In the genomic region with DNA sequence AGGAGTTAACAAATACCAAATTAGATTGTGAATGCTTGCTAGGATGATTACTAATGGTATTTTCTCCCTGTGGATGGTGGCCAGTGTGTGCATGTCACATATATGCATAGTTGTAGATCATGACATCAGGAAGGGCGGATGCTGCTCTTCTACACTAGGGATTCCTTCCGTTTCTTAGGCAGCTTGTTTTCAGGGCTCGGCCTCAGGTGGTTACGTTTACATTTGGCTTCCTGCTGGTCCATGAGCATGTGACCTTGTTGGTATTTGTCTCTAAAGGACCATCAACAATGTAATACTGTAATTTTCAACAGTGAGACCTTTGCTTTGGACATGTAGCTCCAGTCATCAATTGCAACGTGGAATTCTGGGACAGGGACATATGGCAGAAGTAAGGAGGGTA, we compare ENCODE assay signal across 22 cellular contexts.
DNase-seq lines count a peak whose midpoint lies in the region; ATAC-seq, FAIRE-seq and TF ChIP-seq lines count a peak whose summit lies in the region.
"Had no signal": no experiment of that assay in that cellular context is flagged by ENCODE, and none has a peak within 500 bp of the region (broad histone marks: within the 10 kb centered on the region; RNA-seq: fewer than 3 reads in every experiment).

No MANE protein-coding gene starts in this region.

- DNase-seq in HTR-8/SVneo (ENCODE audit: insufficient read length, low spot score), result no peak
- DNase-seq in NCI-H82 (lab: John Stamatoyannopoulos, UW), result peak; percentile 68
- DNase-seq in H1 (ENCODE audit: low read depth in 1 of 2, low spot score in 2 of 2), result no peak
- DNase-seq in HFFc6, result no peak
- no peak for DNase-seq in activated CD8-positive, alpha-beta T cell treated with anti-CD3 and anti-CD28 coated beads for 36 hours
- DNase-seq in activated naive CD4-positive, alpha-beta T cell (lab: John Stamatoyannopoulos, UW), result no peak
- DNase-seq: BE2C, EL, GM23248, Karpas-422, MV-4-11, NCI-H1105 treated with DMSO at 0.1 percent for 48 hours, NCI-H2029 treated with DMSO at 0.1 percent for 48 hours, NCI-H2171 treated with DMSO at 0.1 percent for 48 hours, NCI-H446 treated with DMSO at 0.1 percent for 48 hours, NCI-H526 treated with DMSO at 0.1 percent for 48 hours, PC-9, RPMI8226, SHP77 had no signal

- H3K36me3 ChIP-seq in H1 (ENCODE audit: control insufficient read depth in 2 of 4, insufficient read depth in 4 of 4, low read length in 3 of 4) (no peaks in the 10 kb centered on the region), neural cell (ENCODE audit: insufficient read depth, low read length) (no peaks in the 10 kb centered on the region)
- H3K36me3 ChIP-seq: BE2C had no signal

- POLR2A ChIA-PET in H1 (lab: Charles Lee; ENCODE audit: partially characterized antibody), result interaction anchor here (0.6 to 1.0 kb wide), 3 partner anchors 220 to 603 kb away, joined by 3 to 5 read pairs (median 3); no protein-coding TSS in a partner anchor
- POLR2A ChIA-PET in activated CD8-positive, alpha-beta T cell treated with anti-CD3 and anti-CD28 coated beads for 36 hours (lab: Charles Lee), result no interaction called here

- H2BK20ac ChIP-seq in H1 (ENCODE audit: low read length), result no peak overlapping the region

- no peak overlapping the region for H3K18ac ChIP-seq in H1 (ENCODE audit: extremely low read depth, low read length)

- no peaks in the 10 kb centered on the region for H3K23me2 ChIP-seq in H1 (ENCODE audit: low read depth, low read length)

- H3F3A ChIP-seq in neural cell (ENCODE audit: insufficient read depth, low read length, poor library complexity, severe bottlenecking), result no peaks in the 10 kb centered on the region

- no peaks in the 10 kb centered on the region for H3K27me3 Mint-ChIP-seq in HFFc6 (ENCODE audit: insufficient read depth)
- H3K27me3 Mint-ChIP-seq in activated CD8-positive, alpha-beta T cell treated with anti-CD3 and anti-CD28 coated beads for 36 hours, result no peaks in the 10 kb centered on the region

- no peak for TF ChIP-seq CTCF in H1 (IDR thresholded peaks at IDR 0.05; ENCODE audit: control extremely low read depth in 1 of 3, insufficient read depth in 1 of 3, low read depth in 1 of 3, low read length in 3 of 3)
- TF ChIP-seq CTCF in neural cell (IDR thresholded peaks at IDR 0.05; ENCODE audit: poor library complexity, severe bottlenecking), result no peak
- TF ChIP-seq CTCF in HFFc6 (IDR thresholded peaks at IDR 0.05), result no peak
- TF ChIP-seq CTCF in activated CD8-positive, alpha-beta T cell treated with anti-CD3 and anti-CD28 coated beads for 36 hours (IDR thresholded peaks at IDR 0.05), result no peak

- no peak overlapping the region for H2BK12ac ChIP-seq in H1 (ENCODE audit: low read depth, low read length)

- no peak for TF ChIP-seq POLR2A in H1 (IDR thresholded peaks at IDR 0.05; ENCODE audit: control extremely low read depth in 1 of 2, low read depth in 2 of 2, low read length in 2 of 2)

- intact Hi-C loops in activated CD8-positive, alpha-beta T cell treated with anti-CD3 and anti-CD28 coated beads for 36 hours (cut with micrococcal nuclease), result no loop called here

- peaks cover 0 to 5% (median 2%) of the 10 kb centered on the region in 4 experiments; a peak in 2 of 7 replicates for H3K4me1 ChIP-seq in H1 (replicated peaks in 1 of 4; ENCODE audit: control insufficient read depth in 3 of 4, insufficient read depth in 4 of 4, low read length in 3 of 4)
- H3K4me1 ChIP-seq: BE2C had no signal

- no peak overlapping the region for H4K5ac ChIP-seq in H1 (ENCODE audit: insufficient read length, low read depth, low read length)

- TF ChIP-seq EP300 in H1 (IDR thresholded peaks at IDR 0.05; ENCODE audit: borderline replicate concordance in 1 of 2, low read depth in 2 of 2, low read length in 2 of 2), result no peak
- TF ChIP-seq EP300 in neural cell (conservative IDR thresholded peaks at IDR 0.05; ENCODE audit: poor library complexity, severe bottlenecking), result no peak

- no peaks in the 10 kb centered on the region for H3K36me3 Mint-ChIP-seq in HFFc6 (ENCODE audit: low read depth)
- no peaks in the 10 kb centered on the region for H3K36me3 Mint-ChIP-seq in activated CD8-positive, alpha-beta T cell treated with anti-CD3 and anti-CD28 coated beads for 36 hours (ENCODE audit: low read depth)

- H3K79me1 ChIP-seq in H1 (ENCODE audit: low read depth, low read length), result no peaks in the 10 kb centered on the region

- no peak overlapping the region for H3K9ac ChIP-seq in H1 (replicated peaks in 1 of 4; ENCODE audit: extremely low read depth in 1 of 4, low read depth in 3 of 4, low read length in 3 of 4)
- no peak overlapping the region for H3K9ac ChIP-seq in neural cell (ENCODE audit: low read length)
- H3K9ac ChIP-seq: GM23248 had no signal

- H3K4me2 ChIP-seq in H1 (ENCODE audit: insufficient read depth in 1 of 2, low read depth in 2 of 2, low read length in 2 of 2), result no peak overlapping the region; a peak in 1 of 4 replicates
- H3K4me2 ChIP-seq in neural cell (ENCODE audit: low read length), result no peak overlapping the region
- H3K4me2 ChIP-seq: PC-9 had no signal

- H3K27me3 ChIP-seq in H1 (replicated peaks in 1 of 4; ENCODE audit: control insufficient read depth in 3 of 4, extremely low read depth in 1 of 4, insufficient read depth in 3 of 4, low read length in 3 of 4) (no peaks in the 10 kb centered on the region), neural cell (ENCODE audit: insufficient read depth, low read depth, low read length) (no peaks in the 10 kb centered on the region)
- H3K27me3 ChIP-seq: BE2C had no signal

- H3K9me2 ChIP-seq in neural cell (ENCODE audit: insufficient read depth, low read length), result no peaks in the 10 kb centered on the region

- H3K79me2 ChIP-seq in H1 (ENCODE audit: control insufficient read depth in 1 of 2, insufficient read depth in 2 of 2, low read length in 2 of 2), result no peaks in the 10 kb centered on the region
- no peaks in the 10 kb centered on the region for H3K79me2 ChIP-seq in neural cell (replicated peaks; ENCODE audit: insufficient read depth, low read length)

- no peak overlapping the region for H3K27ac ChIP-seq in H1 (ENCODE audit: low read depth, low read length)
- H3K27ac ChIP-seq in neural cell (ENCODE audit: low read length), result no peak overlapping the region
- H3K27ac ChIP-seq: GM23248, PC-9, SK-N-MC had no signal

- H3K4me3 Mint-ChIP-seq in HFFc6, result no peak overlapping the region
- H3K4me3 Mint-ChIP-seq in activated CD8-positive, alpha-beta T cell treated with anti-CD3 and anti-CD28 coated beads for 36 hours, result no peak overlapping the region

- no peaks in the 10 kb centered on the region for H3K9me3 Mint-ChIP-seq in HFFc6
- H3K9me3 Mint-ChIP-seq in activated CD8-positive, alpha-beta T cell treated with anti-CD3 and anti-CD28 coated beads for 36 hours, result no peaks in the 10 kb centered on the region

- no peak overlapping the region for H4K8ac ChIP-seq in H1 (ENCODE audit: extremely low read depth, insufficient read depth, low read length)

- ATAC-seq in activated CD8-positive, alpha-beta T cell treated with anti-CD3 and anti-CD28 coated beads for 36 hours, result no peak
- ATAC-seq: HCT116 had no signal

- H3K4me3 ChIP-seq in H1 (ENCODE audit: extremely low read depth in 1 of 4, insufficient read depth in 2 of 4, low read depth in 3 of 4, low read length in 4 of 4) (no peak overlapping the region), neural cell (ENCODE audit: low read length) (no peak overlapping the region)
- H3K4me3 ChIP-seq: GM23248, PC-9, SK-N-MC had no signal

- H3K4me1 Mint-ChIP-seq in HFFc6 (ENCODE audit: low read depth), result peaks cover 11% of the 10 kb centered on the region
- H3K4me1 Mint-ChIP-seq in activated CD8-positive, alpha-beta T cell treated with anti-CD3 and anti-CD28 coated beads for 36 hours (ENCODE audit: low read depth), result no peaks in the 10 kb centered on the region

- no peak for TF ChIP-seq RAD21 in H1 (IDR thresholded peaks at IDR 0.05 in 1 of 2, conservative IDR thresholded peaks at IDR 0.05 in 1 of 2; ENCODE audit: low read depth in 2 of 2, low read length in 2 of 2)
- no peak for TF ChIP-seq RAD21 in neural cell (conservative IDR thresholded peaks at IDR 0.05)

- H2BK120ac ChIP-seq in H1 (replicated peaks; ENCODE audit: low read depth, low read length), result no peak overlapping the region

- H4K20me1 ChIP-seq in H1 (replicated peaks in 1 of 2; ENCODE audit: control insufficient read depth in 1 of 2, insufficient read depth in 2 of 2, low read length in 2 of 2) (no peaks in the 10 kb centered on the region), neural cell (ENCODE audit: insufficient read depth) (no peaks in the 10 kb centered on the region)

- H3K4ac ChIP-seq in H1 (replicated peaks; ENCODE audit: insufficient read length, low read depth, low read length), result no peak overlapping the region

- 64% methylated on average over 5 of the region's 5 CpGs; no CpG with 5 or more reads in 1 of the 2 experiments for WGBS in H1 (ENCODE audit: extremely low coverage in 1 of 2, insufficient coverage in 1 of 2, insufficient read length in 1 of 2, insufficient replicate concordance in 2 of 2, low coverage in 1 of 2, low lambda C conversion rate in 2 of 2, missing lambda C conversion rate in 1 of 2), 2 experiments

- no peak overlapping the region for H3K14ac ChIP-seq in H1 (ENCODE audit: insufficient read length)

- H2AK5ac ChIP-seq in H1 (ENCODE audit: low read depth, low read length), result no peak overlapping the region

- H3K56ac ChIP-seq in H1 (replicated peaks; ENCODE audit: insufficient read length, low read depth, low read length), result no peak overlapping the region

- no peak overlapping the region for H4K91ac ChIP-seq in H1 (replicated peaks; ENCODE audit: insufficient read length, low read length)

- no peak overlapping the region for H2BK15ac ChIP-seq in H1 (ENCODE audit: low read length)

- H3K27ac Mint-ChIP-seq in HFFc6, result no peak overlapping the region
- H3K27ac Mint-ChIP-seq in activated CD8-positive, alpha-beta T cell treated with anti-CD3 and anti-CD28 coated beads for 36 hours, result no peak overlapping the region

- H2AFZ ChIP-seq in H1 (ENCODE audit: low read length), result no peak overlapping the region
- no peak overlapping the region for H2AFZ ChIP-seq in neural cell (ENCODE audit: low read depth, low read length)
- H2AFZ ChIP-seq: GM23248, PC-9 had no signal

- no peak overlapping the region for H2BK5ac ChIP-seq in H1 (ENCODE audit: low read depth, low read length)

- CTCF ChIA-PET in H1 (lab: Charles Lee; ENCODE audit: partially characterized antibody), result interaction anchor here (1.1 to 3.7 kb wide), 3 partner anchors 19 to 167 kb away, joined by 3 to 16 read pairs (median 5); no protein-coding TSS in a partner anchor
- CTCF ChIA-PET in activated CD8-positive, alpha-beta T cell treated with anti-CD3 and anti-CD28 coated beads for 36 hours (lab: Charles Lee), result interaction anchor here (1.3 kb wide), 1 partner anchor 167 kb away, joined by 4 read pairs; no protein-coding TSS in a partner anchor

- no peak overlapping the region for H3K23ac ChIP-seq in H1 (ENCODE audit: insufficient read length)

- FAIRE-seq in HTR-8/SVneo (lab: Jason Lieb, UNC), result peak; percentile 38
- FAIRE-seq in H1 (lab: Jason Lieb, UNC), result peak; percentile 73

- no peaks in the 10 kb centered on the region for H3K9me3 ChIP-seq in H1 (ENCODE audit: insufficient read depth in 2 of 2, low read depth in 1 of 2, low read length in 1 of 2)
- H3K9me3 ChIP-seq in neural cell (ENCODE audit: low read length), result no peaks in the 10 kb centered on the region
- H3K9me3 ChIP-seq: BE2C had no signal

TF ChIP-seq in H1, 55 proteins besides CTCF, POLR2A, EP300 and RAD21 (continues in another document):
- TF ChIP-seq CREB1 (IDR thresholded peaks at IDR 0.05), result 0 out of 2 replicates have a peak, but pooled peaks have one; percentile 24
